ENCODE assay signal across 8 cellular contexts in genomic region chr1:40041466-40041838, GRCh38. TPM values are rescaled to one million over a fixed set of nuclear protein-coding genes. Genes with fewer than 3 reads are reported as not detected.
DNase-seq lines count a peak whose midpoint lies in the region; ATAC-seq and TF ChIP-seq lines count a peak whose summit lies in the region.

No MANE protein-coding gene starts in this region.

- no peaks in the 10 kb centered on the region for H3K36me3 ChIP-seq in right lobe of liver
- no peaks in the 10 kb centered on the region for H3K36me3 ChIP-seq in thyroid gland

- H3K36me3 Mint-ChIP-seq in activated CD8-positive, alpha-beta memory T cell treated with anti-CD3 and anti-CD28 coated beads, Interleukin-2, amount 10 ng/mL, durations not matched to agents 7 days and 5 days = peaks cover 48% of the 10 kb centered on the region

- H3K27me3 ChIP-seq in right lobe of liver = no peaks in the 10 kb centered on the region
- H3K27me3 ChIP-seq in thyroid gland = no peaks in the 10 kb centered on the region

- no peak for TF ChIP-seq CTCF in right lobe of liver (IDR thresholded peaks at IDR 0.05)
- no peak for TF ChIP-seq CTCF in thyroid gland (IDR thresholded peaks at IDR 0.05)

- CTCF ChIA-PET in activated CD8-positive, alpha-beta memory T cell treated with anti-CD3 and anti-CD28 coated beads, Interleukin-2, amount 10 ng/mL, durations not matched to agents 7 days and 5 days (lab: Charles Lee) = interaction anchor here (1.1 to 2.8 kb wide), 4 partner anchors 10 to 35 kb away, joined by 3 to 11 read pairs (median 6); no protein-coding TSS in a partner anchor

- H3K4me3 Mint-ChIP-seq in activated CD8-positive, alpha-beta memory T cell treated with anti-CD3 and anti-CD28 coated beads, Interleukin-2, amount 10 ng/mL, durations not matched to agents 7 days and 5 days = peak overlapping the region; percentile 99

- H3K27me3 Mint-ChIP-seq in activated CD8-positive, alpha-beta memory T cell treated with anti-CD3 and anti-CD28 coated beads, Interleukin-2, amount 10 ng/mL, durations not matched to agents 7 days and 5 days = no peaks in the 10 kb centered on the region

- H3K27ac ChIP-seq in angular gyrus (ENCODE audit: low read depth, low read length) = peak overlapping the region; percentile 5
- peak overlapping the region; percentile 63 to 89 (median 83) for H3K27ac ChIP-seq in right lobe of liver
- H3K27ac ChIP-seq in thyroid gland = peak overlapping the region in 2 of 3 donors; percentile 81 to 99

- DNase-seq in activated CD8-positive, alpha-beta memory T cell treated with anti-CD3 and anti-CD28 coated beads, Interleukin-2, amount 10 ng/mL, durations not matched to agents 7 days and 5 days = no peak
- no peak for DNase-seq in activated CD8-positive, alpha-beta memory T cell treated with anti-CD3 and anti-CD28 coated beads for 24 hours
- DNase-seq in right lobe of liver (no peak), thyroid gland (no peak), MV-4-11 (lab: John Stamatoyannopoulos, UW) (no peak), superior temporal gyrus (ENCODE audit: extremely low spot score) (no peak), mesenteric fat pad (ENCODE audit: low spot score) (no peak)

- peaks cover 64% of the 10 kb centered on the region for H3K4me1 Mint-ChIP-seq in activated CD8-positive, alpha-beta memory T cell treated with anti-CD3 and anti-CD28 coated beads, Interleukin-2, amount 10 ng/mL, durations not matched to agents 7 days and 5 days

- no peaks in the 10 kb centered on the region for H3K9me3 ChIP-seq in right lobe of liver
- H3K9me3 ChIP-seq in thyroid gland = no peaks in the 10 kb centered on the region

- peaks cover 0 to 24% (median 5%) of the 10 kb centered on the region in 4 donors for H3K4me1 ChIP-seq in right lobe of liver
- H3K4me1 ChIP-seq in thyroid gland = peaks cover 16 to 51% of the 10 kb centered on the region in 2 donors

- H3K4me3 ChIP-seq in right lobe of liver = peak overlapping the region; percentile 90 to 100 (median 96)
- peak overlapping the region; percentile 61 to 94 (median 91) for H3K4me3 ChIP-seq in thyroid gland (replicated peaks in 1 of 3)

- H3K9me3 Mint-ChIP-seq in activated CD8-positive, alpha-beta memory T cell treated with anti-CD3 and anti-CD28 coated beads, Interleukin-2, amount 10 ng/mL, durations not matched to agents 7 days and 5 days (ENCODE audit: low read depth) = no peaks in the 10 kb centered on the region

- TF ChIP-seq POLR2A in right lobe of liver (IDR thresholded peaks at IDR 0.05) = no peak
- no peak for TF ChIP-seq POLR2A in thyroid gland (IDR thresholded peaks at IDR 0.05)

- intact Hi-C loops in right lobe of liver (cut with DNase I) = no loop called here
- intact Hi-C loops in thyroid gland (cut with DNase I) = no loop called here

- peak overlapping the region; percentile 97 for H3K27ac Mint-ChIP-seq in activated CD8-positive, alpha-beta memory T cell treated with anti-CD3 and anti-CD28 coated beads, Interleukin-2, amount 10 ng/mL, durations not matched to agents 7 days and 5 days

- 17% methylated on average over 5 of the region's 5 CpGs for WGBS in right lobe of liver (ENCODE audit: insufficient coverage, low coverage, low lambda C conversion rate, missing lambda C conversion rate)
- 10 to 15% methylated on average over 5 of the region's 5 CpGs for WGBS in thyroid gland, 2 donors

- no peak for ATAC-seq in activated CD8-positive, alpha-beta memory T cell treated with anti-CD3 and anti-CD28 coated beads, Interleukin-2, amount 10 ng/mL, durations not matched to agents 7 days and 5 days
- no peak for ATAC-seq in right lobe of liver

RNA-seq across cellular contexts. Expression of gene CAP1, which starts 0.9 kb away (rescaled TPM):
- 100 to 1,000 TPM; 647 to 727 TPM for total RNA-seq in activated CD8-positive, alpha-beta memory T cell treated with anti-CD3 and anti-CD28 coated beads, Interleukin-2, amount 10 ng/mL, durations not matched to agents 7 days and 5 days
- total RNA-seq in right lobe of liver = 100 to 1,000 TPM in 5 of 6 experiments, 10 to 100 TPM in 1; 93.1 to 152 (median 128) TPM
- 100 to 1,000 TPM; 204 to 247 (median 227) TPM for total RNA-seq in thyroid gland
- total RNA-seq in mesenteric fat pad = 381 TPM

RNA-seq across cellular contexts. Expression of gene PPT1, which starts 55.6 kb away (rescaled TPM):
- total RNA-seq in activated CD8-positive, alpha-beta memory T cell treated with anti-CD3 and anti-CD28 coated beads, Interleukin-2, amount 10 ng/mL, durations not matched to agents 7 days and 5 days = 10 to 100 TPM; 74.1 to 96.6 TPM
- 10 to 100 TPM; 16.5 to 47.8 (median 33.1) TPM for total RNA-seq in right lobe of liver
- 10 to 100 TPM; 58.1 to 77.7 (median 64.2) TPM for total RNA-seq in thyroid gland
- 94.0 TPM for total RNA-seq in mesenteric fat pad

Comparison
In these comparisons a context has a peak if more than half of its experiments do, and no peak if none do; other contexts are left out.
1. H3K27ac ChIP-seq: peak in every context shown above with its lines; median percentile 90 in thyroid gland; 83 in right lobe of liver; 5 in angular gyrus.